Comparison of ENCODE assay signal across 1 cellular context in genomic region chr5:39158127-39158593, GRCh38.
TF ChIP-seq lines count a peak whose summit lies in the region.

No MANE protein-coding gene starts in this region.

TF ChIP-seq in K562, 482 proteins besides CTCF, POLR2A, EP300 and RAD21 (continued from another document and continues in another):
- TF ChIP-seq ATF4 (CRISPR knock-in tag; IDR thresholded peaks at IDR 0.05): 0 out of 2 replicates have a peak, but pooled peaks have one; percentile 16
- TF ChIP-seq CBFA2T3 (IDR thresholded peaks at IDR 0.05): peak; percentile 68; the same call in 1 of the 2 replicates
- TF ChIP-seq LCOR (CRISPR knock-in tag; IDR thresholded peaks at IDR 0.05): peak; percentile 53; the same call in 1 of the 2 replicates
- no peak for TF ChIP-seq ZBTB1 (CRISPR knock-in tag; IDR thresholded peaks at IDR 0.05; ENCODE audit: borderline replicate concordance, low read depth)
- TF ChIP-seq ETV6 (IDR thresholded peaks at IDR 0.05; ENCODE audit: borderline replicate concordance in 1 of 2, low read depth in 2 of 2, low read length in 1 of 2): no peak
- TF ChIP-seq ETV6 (CRISPR knock-in tag; IDR thresholded peaks at IDR 0.05; ENCODE audit: borderline replicate concordance): no peak
- TF ChIP-seq SMARCE1 (IDR thresholded peaks at IDR 0.05): peak; percentile 83
- TF ChIP-seq ZNF41 (CRISPR knock-in tag; conservative IDR thresholded peaks at IDR 0.05): 0 out of 2 replicates have a peak, but pooled peaks have one; percentile 22
- 0 out of 2 replicates have a peak, but pooled peaks have one; percentile 8 for TF ChIP-seq ZSCAN32 (CRISPR knock-in tag; IDR thresholded peaks at IDR 0.05)
- TF ChIP-seq ZNF79 (CRISPR knock-in tag; IDR thresholded peaks at IDR 0.05; ENCODE audit: low read depth): no peak
- peak; percentile 88 for TF ChIP-seq JUND (IDR thresholded peaks at IDR 0.05; ENCODE audit: borderline replicate concordance, low read depth, low read length)
- TF ChIP-seq JUND (tag; IDR thresholded peaks at IDR 0.05; ENCODE audit: borderline replicate concordance, low read depth, low read length): peak; percentile 72; the same call in 2 of the 3 replicates
- peak; percentile 57; the same call in 1 of the 2 replicates for TF ChIP-seq NBN (IDR thresholded peaks at IDR 0.05; ENCODE audit: low read depth)
- no peak for TF ChIP-seq ARHGAP35 (IDR thresholded peaks at IDR 0.05; ENCODE audit: partially characterized antibody)
- TF ChIP-seq C11orf30 (IDR thresholded peaks at IDR 0.05; ENCODE audit: low read depth): peak; percentile 12; the same call in 1 of the 2 replicates
- no peak for TF ChIP-seq ZNF431 (CRISPR knock-in tag; IDR thresholded peaks at IDR 0.05)
- TF ChIP-seq ZC3H8 (IDR thresholded peaks at IDR 0.05): no peak
- TF ChIP-seq FOSL1 (tag; conservative IDR thresholded peaks at IDR 0.05): peak; percentile 93
- peak; percentile 37; the same call in 1 of the 2 replicates for TF ChIP-seq MYC (IDR thresholded peaks at IDR 0.05; ENCODE audit: low read depth, low read length)
- TF ChIP-seq MYC (CRISPR knock-in tag; IDR thresholded peaks at IDR 0.05; ENCODE audit: borderline replicate concordance, low read depth): no peak
- TF ChIP-seq ATF1 (CRISPR knock-in tag; IDR thresholded peaks at IDR 0.05): no peak
- peak; percentile 69 for TF ChIP-seq ATF1 (tag; IDR thresholded peaks at IDR 0.05)
- TF ChIP-seq LEF1 (IDR thresholded peaks at IDR 0.05): peak; percentile 54; the same call in 1 of the 2 replicates
- TF ChIP-seq MGA (IDR thresholded peaks at IDR 0.05): peak; percentile 55
- peak; percentile 50 to 81; a peak in 3 of 4 replicates for TF ChIP-seq KDM1A (IDR thresholded peaks at IDR 0.05)
- peak; percentile 43; the same call in 1 of the 2 replicates for TF ChIP-seq EP400 (IDR thresholded peaks at IDR 0.05)
- TF ChIP-seq CEBPG (CRISPR knock-in tag; IDR thresholded peaks at IDR 0.05): no peak; the same call in 1 of the 2 replicates
- peak; percentile 47 to 82; a peak in 3 of 4 replicates for TF ChIP-seq CEBPG (tag; conservative IDR thresholded peaks at IDR 0.05 in 1 of 2, IDR thresholded peaks at IDR 0.05 in 1 of 2)
- TF ChIP-seq ILK (tag; IDR thresholded peaks at IDR 0.05; ENCODE audit: borderline replicate concordance, low read depth): no peak
- 0 out of 2 replicates have a peak, but pooled peaks have one; percentile 18 for TF ChIP-seq SUPT5H (IDR thresholded peaks at IDR 0.05)
- TF ChIP-seq ZBTB26 (CRISPR knock-in tag; IDR thresholded peaks at IDR 0.05): no peak
- TF ChIP-seq ZNF324 (CRISPR knock-in tag; IDR thresholded peaks at IDR 0.05): no peak
- TF ChIP-seq ZBTB12 (CRISPR knock-in tag; IDR thresholded peaks at IDR 0.05): 0 out of 2 replicates have a peak, but pooled peaks have one; percentile 8
- peak in 1 of 2 experiments; percentile 41; a peak in 2 of 4 replicates for TF ChIP-seq MNT (conservative IDR thresholded peaks at IDR 0.05)
- TF ChIP-seq SMARCC2 (IDR thresholded peaks at IDR 0.05; ENCODE audit: low read depth): peak; percentile 81
- peak; percentile 82 for TF ChIP-seq EHMT2 (IDR thresholded peaks at IDR 0.05)
- TF ChIP-seq RAD51 (IDR thresholded peaks at IDR 0.05; ENCODE audit: borderline replicate concordance, low read depth): peak; percentile 31; the same call in 1 of the 2 replicates
- peak; percentile 36; the same call in 1 of the 2 replicates for TF ChIP-seq TCF3 (CRISPR knock-in tag; IDR thresholded peaks at IDR 0.05)
- no peak for TF ChIP-seq ZNF445 (CRISPR knock-in tag; IDR thresholded peaks at IDR 0.05; ENCODE audit: low read depth)
- TF ChIP-seq SMARCA4 (IDR thresholded peaks at IDR 0.05): peak; percentile 82
- TF ChIP-seq ETV1 (tag; conservative IDR thresholded peaks at IDR 0.05; ENCODE audit: low read depth): peak; percentile 45; the same call in 1 of the 2 replicates
- TF ChIP-seq NFATC3 (IDR thresholded peaks at IDR 0.05): peak; percentile 86
- peak in 1 of 2 experiments; percentile 50; a peak in 1 of 4 replicates for TF ChIP-seq TEAD1 (CRISPR knock-in tag; IDR thresholded peaks at IDR 0.05)
- TF ChIP-seq NFE2 (IDR thresholded peaks at IDR 0.05; ENCODE audit: low read depth): peak; percentile 48; the same call in 1 of the 2 replicates
- TF ChIP-seq TAL1 (IDR thresholded peaks at IDR 0.05): 0 out of 2 replicates have a peak, but pooled peaks have one; percentile 21
- no peak for TF ChIP-seq RBM17 (IDR thresholded peaks at IDR 0.05; ENCODE audit: borderline replicate concordance, low read depth, low read length)
- TF ChIP-seq NCOR1 (IDR thresholded peaks at IDR 0.05): peak; percentile 49; the same call in 1 of the 2 replicates
